1 cellular context compared by ENCODE assay signal in the genomic region with DNA sequence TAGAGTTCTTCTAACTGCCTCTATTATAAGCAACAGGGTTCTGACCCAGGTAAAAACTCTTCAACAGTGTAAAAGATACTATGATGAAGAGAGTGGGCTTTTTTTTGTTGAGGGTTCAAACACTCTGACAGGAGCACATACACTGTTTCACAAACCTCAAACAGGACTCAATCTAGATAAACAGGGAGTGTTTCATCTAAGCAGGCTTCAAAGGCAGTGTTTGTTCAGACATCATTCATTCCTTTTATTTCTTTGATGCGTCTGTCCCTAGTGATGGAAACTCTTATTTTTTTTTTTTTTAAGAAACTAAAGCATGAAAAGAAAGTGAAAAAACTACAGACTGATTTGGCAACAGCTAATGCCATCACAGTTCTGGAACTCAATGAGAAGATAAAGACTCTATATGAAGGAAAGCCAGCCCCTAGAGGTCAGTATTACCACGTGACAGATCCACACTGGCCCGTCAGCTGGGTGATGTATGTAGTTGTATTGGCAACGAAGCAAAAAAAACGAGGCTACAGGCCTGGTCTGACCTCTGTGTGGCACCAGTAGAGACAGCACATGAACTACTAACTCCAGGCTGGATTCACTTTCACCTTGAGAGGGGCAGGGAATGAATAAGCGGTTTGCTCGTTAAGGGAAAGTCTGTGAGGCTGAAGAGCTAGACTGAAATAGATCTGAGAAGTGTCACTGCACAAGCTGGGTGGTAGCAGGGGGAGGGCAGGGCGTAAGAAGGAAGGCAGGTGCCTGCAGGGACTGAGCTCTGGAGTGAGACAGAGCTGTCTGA.
TF ChIP-seq lines count a peak whose summit lies in the region.

No MANE protein-coding gene starts in this region.

TF ChIP-seq in IMR-90, 13 proteins besides CTCF, POLR2A, EP300 and RAD21 (continued from another document):
- TF ChIP-seq RCOR1 (IDR thresholded peaks at IDR 0.05; ENCODE audit: insufficient replicate concordance, low read length) (no peak), RFX5 (IDR thresholded peaks at IDR 0.05; ENCODE audit: low read depth, low read length) (no peak)
